Comparison of ENCODE assay signal across 8 cellular contexts in genomic region chr1:32650157-32650751, GRCh38. TPM values are rescaled to one million over a fixed set of nuclear protein-coding genes. Genes with fewer than 3 reads are reported as not detected.
DNase-seq lines count a peak whose midpoint lies in the region; ATAC-seq lines count a peak whose summit lies in the region.

TSS of gene ZBTB8OS (minus strand) at chr1:32650550. CDS start at chr1:32650529, 21 bp downstream.

- peak within 1 kb of the TSS; percentile 97 for H3K4me3 ChIP-seq in Karpas-422 (ENCODE audit: low read length)

- ATAC-seq in GM21723 (IDR thresholded peaks at IDR 0.05; ENCODE audit: unreplicated experiment): peak; percentile 70
- ATAC-seq in naive B cell (ENCODE audit: low read depth in 2 of 2): peak; percentile 72
- ATAC-seq in stimulated activated memory B cell treated with anti-CD40 and anti-IgM and Interleukin-4, amounts not matched to agents 10 μg/mL and 1 μg/mL and 100 μg/mL, for 72 hours: peak; percentile 89

- H3K4me1 ChIP-seq in Karpas-422 (ENCODE audit: low read length): peaks cover 60% of the 10 kb centered on the region

- peaks cover 13% of the 10 kb centered on the region for H4K20me1 ChIP-seq in Karpas-422 (ENCODE audit: insufficient read depth, low read depth, low read length)

- peak; percentile 98 for DNase-seq in DMS53 (lab: John Stamatoyannopoulos, UW)
- DNase-seq in Karpas-422: peak; percentile 98
- peak; percentile 97 for DNase-seq in RKO (ENCODE audit: low spot score)
- DNase-seq in activated T-helper 1 cell treated with Interleukin-2 at 50 U/mL for 16 hours (ENCODE audit: low read depth): peak; percentile 79
- DNase-seq in fibroblast of gingiva (ENCODE audit: low read depth): peak; percentile 90
- DNase-seq in naive B cell: peak; percentile 89

- H3K4me1 Mint-ChIP-seq in naive B cell: peaks cover 23 to 64% (median 48%) of the 10 kb centered on the region in 3 donors
- H3K4me1 Mint-ChIP-seq in stimulated activated memory B cell treated with anti-CD40 and anti-IgM and Interleukin-4, amounts not matched to agents 10 μg/mL and 1 μg/mL and 100 μg/mL, for 72 hours: peaks cover 53% of the 10 kb centered on the region

- peaks cover 35% of the 10 kb centered on the region for H3K36me3 ChIP-seq in Karpas-422 (ENCODE audit: insufficient read depth, low read length)

- H3K9me3 ChIP-seq in Karpas-422 (ENCODE audit: low read length): no peaks in the 10 kb centered on the region

- H3K36me3 Mint-ChIP-seq in naive B cell: peaks cover 2% of the 10 kb centered on the region in 2 donors
- H3K36me3 Mint-ChIP-seq in stimulated activated memory B cell treated with anti-CD40 and anti-IgM and Interleukin-4, amounts not matched to agents 10 μg/mL and 1 μg/mL and 100 μg/mL, for 72 hours: peaks cover 23% of the 10 kb centered on the region

- H3K4me3 Mint-ChIP-seq in naive B cell: peak within 1 kb of the TSS; percentile 87 to 99 (median 96)
- peak within 1 kb of the TSS; percentile 81 for H3K4me3 Mint-ChIP-seq in stimulated activated memory B cell treated with anti-CD40 and anti-IgM and Interleukin-4, amounts not matched to agents 10 μg/mL and 1 μg/mL and 100 μg/mL, for 72 hours

- H3K27me3 ChIP-seq in Karpas-422 (ENCODE audit: low read length): no peaks in the 10 kb centered on the region

- H3K9me3 Mint-ChIP-seq in naive B cell: no peaks in the 10 kb centered on the region
- no peaks in the 10 kb centered on the region for H3K9me3 Mint-ChIP-seq in stimulated activated memory B cell treated with anti-CD40 and anti-IgM and Interleukin-4, amounts not matched to agents 10 μg/mL and 1 μg/mL and 100 μg/mL, for 72 hours

- no peaks in the 10 kb centered on the region for H3K9me2 ChIP-seq in Karpas-422 (replicated peaks; ENCODE audit: insufficient read depth, low read length)

- peak within 1 kb of the TSS; percentile 98 for H3K4me2 ChIP-seq in Karpas-422 (ENCODE audit: low read depth, low read length, poor library complexity, severe bottlenecking)

- H3K79me2 ChIP-seq in Karpas-422 (ENCODE audit: low read length): peaks cover 75% of the 10 kb centered on the region

- peak within 1 kb of the TSS; percentile 97 to 100 (median 99) for H3K27ac Mint-ChIP-seq in naive B cell
- H3K27ac Mint-ChIP-seq in stimulated activated memory B cell treated with anti-CD40 and anti-IgM and Interleukin-4, amounts not matched to agents 10 μg/mL and 1 μg/mL and 100 μg/mL, for 72 hours: peak within 1 kb of the TSS; percentile 97

- peak within 1 kb of the TSS; percentile 99 for H3K9ac ChIP-seq in Karpas-422 (ENCODE audit: low read length)

- H2AFZ ChIP-seq in Karpas-422 (ENCODE audit: low read length): no peak within 1 kb of the TSS

- peak within 1 kb of the TSS; percentile 100 for H3K27ac ChIP-seq in Karpas-422 (ENCODE audit: low read length)

- H3K27me3 Mint-ChIP-seq in naive B cell: no peaks in the 10 kb centered on the region
- H3K27me3 Mint-ChIP-seq in stimulated activated memory B cell treated with anti-CD40 and anti-IgM and Interleukin-4, amounts not matched to agents 10 μg/mL and 1 μg/mL and 100 μg/mL, for 72 hours: no peaks in the 10 kb centered on the region

RNA-seq across cellular contexts. Expression of gene ZBTB8OS, which starts in this region (rescaled TPM):
- total RNA-seq in Karpas-422 (2014; rRNA removed; shearing (Covaris generic); ENCODE audit: low replicate concordance): 55.1 and 88.3 TPM in 2 replicates
- polyA plus RNA-seq in naive B cell (ENCODE audit: low read depth in 6 of 6): 10 to 100 TPM; 63.2 to 99.7 (median 85.8) TPM

Comparison
In these comparisons a context has a peak if more than half of its experiments do, and no peak if none do; other contexts are left out.
1. Peak in every context shown above with its lines: DNase-seq, ATAC-seq, H3K4me3 ChIP-seq and H3K27ac ChIP-seq.